In genomic region chr1:215475719-215476525, GRCh38 we compare ENCODE assay signal across 13 cellular contexts.
DNase-seq lines count a peak whose midpoint lies in the region; ATAC-seq and TF ChIP-seq lines count a peak whose summit lies in the region.
"Had no signal": no experiment of that assay in that cellular context is flagged by ENCODE, and none has a peak within 500 bp of the region (broad histone marks: within the 10 kb centered on the region; RNA-seq: fewer than 3 reads in every experiment).

No MANE protein-coding gene starts in this region.

- no peak overlapping the region for H3T11ph ChIP-seq in H9 (ENCODE audit: low read length)

- H3K79me1 ChIP-seq in H9 (ENCODE audit: insufficient read depth, low read depth, low read length, poor library complexity, severe bottlenecking): no peaks in the 10 kb centered on the region

- no peaks in the 10 kb centered on the region for H3K79me2 ChIP-seq in H9 (ENCODE audit: insufficient read depth, low read length)

- no peak overlapping the region for H2BK20ac ChIP-seq in H9 (ENCODE audit: low read depth, low read length, poor library complexity, severe bottlenecking)

- H2BK120ac ChIP-seq in H9 (ENCODE audit: low read depth, low read length, poor library complexity, severe bottlenecking): no peak overlapping the region

- ATAC-seq in HG02870 (IDR thresholded peaks at IDR 0.05; ENCODE audit: unreplicated experiment): no peak
- ATAC-seq: activated naive CD4-positive, alpha-beta T cell treated with anti-CD3 and anti-CD28 coated beads, Interleukin-2, amount 50 U/mL, for 72 hours had no signal

- no peak overlapping the region for H4K91ac ChIP-seq in H9 (ENCODE audit: insufficient read length, low read depth, low read length)

- no peak overlapping the region for H2BK15ac ChIP-seq in H9 (ENCODE audit: low read depth, low read length)

- no peak overlapping the region for H4K5ac ChIP-seq in H9 (ENCODE audit: insufficient read length, low read depth, low read length)

- H2AK5ac ChIP-seq in H9 (ENCODE audit: insufficient read length, low read length): no peak overlapping the region

- H4K20me1 ChIP-seq in H9 (ENCODE audit: control insufficient read depth, insufficient read depth, insufficient read length): no peaks in the 10 kb centered on the region

- no peaks in the 10 kb centered on the region for H3K4me1 Mint-ChIP-seq in H9

- H4K8ac ChIP-seq in H9 (replicated peaks; ENCODE audit: insufficient read length, low read depth, low read length): no peak overlapping the region

- H3K9me3 Mint-ChIP-seq in H9: peaks cover 6 to 11% of the 10 kb centered on the region in 2 experiments; a peak in 4 of 5 replicates

- no peak overlapping the region for H3K4me3 ChIP-seq in epithelial cell of esophagus (ENCODE audit: low read length)
- H3K4me3 ChIP-seq: skin epidermis, vagina had no signal

- H3K36me3 Mint-ChIP-seq in H9 (ENCODE audit: insufficient read depth in 1 of 3, low read depth in 3 of 3): peaks cover 2 to 5% (median 4%) of the 10 kb centered on the region in 3 experiments; a peak in 3 of 7 replicates

- H2BK12ac ChIP-seq in H9 (ENCODE audit: insufficient read length, low read depth, low read length): no peak overlapping the region

- H2AFZ ChIP-seq in H9 (ENCODE audit: low read length): no peak overlapping the region

- no peak overlapping the region for H3K4ac ChIP-seq in H9 (ENCODE audit: low read depth, low read length)

- H2BK5ac ChIP-seq in H9 (ENCODE audit: insufficient read length, low read length): no peak overlapping the region

- no peak for TF ChIP-seq CTCF in epithelial cell of esophagus (IDR thresholded peaks at IDR 0.05; ENCODE audit: insufficient read depth, low read depth, low read length, missing control alignments)
- TF ChIP-seq CTCF in H9 (conservative IDR thresholded peaks at IDR 0.05): no peak

- no peak overlapping the region for H3K14ac ChIP-seq in H9 (ENCODE audit: insufficient read depth, low read length)

- H3K9ac ChIP-seq in H9 (ENCODE audit: extremely low read depth, insufficient read length, low read length): no peak overlapping the region

- H3K4me1 ChIP-seq in H9 (ENCODE audit: insufficient read depth, low read length): no peaks in the 10 kb centered on the region
- H3K4me1 ChIP-seq: vagina had no signal

- H3K9me3 ChIP-seq in H9 (ENCODE audit: control insufficient read depth, low read depth, low read length): no peaks in the 10 kb centered on the region
- H3K9me3 ChIP-seq: vagina had no signal

- H3K23ac ChIP-seq in H9 (ENCODE audit: insufficient read length, low read depth, low read length): no peak overlapping the region

- H3K18ac ChIP-seq in H9 (ENCODE audit: insufficient read length, low read depth, low read length): no peak overlapping the region

- H3K4me3 Mint-ChIP-seq in H9: no peak overlapping the region

- peak; percentile 88 for DNase-seq in ELR (ENCODE audit: low read depth)
- DNase-seq in NCI-H69 (lab: John Stamatoyannopoulos, UW): peak; percentile 91
- peak; percentile 33 for DNase-seq in epithelial cell of esophagus (ENCODE audit: low read depth)
- DNase-seq in renal cortical epithelial cell (ENCODE audit: low read depth): peak; percentile 30
- DNase-seq in activated CD8-positive, alpha-beta memory T cell treated with anti-CD3 and anti-CD28 coated beads for 24 hours: no peak
- no peak for DNase-seq in activated CD4-positive, alpha-beta T cell treated with anti-CD3 and anti-CD28 coated beads, Interleukin-2, amount 50 U/mL, for 4 hours
- no peak for DNase-seq in H9
- DNase-seq: DMS 273 treated with DMSO at 0.1 percent for 48 hours; effector CD4-positive, alpha-beta T cell had no signal

- no peak overlapping the region for H3K56ac ChIP-seq in H9 (ENCODE audit: insufficient read length, low read depth, low read length)

- WGBS in H9 (ENCODE audit: extremely low coverage, insufficient read length, low lambda C conversion rate): no CpG with 5 or more reads among the region's 2 CpGs

- no peaks in the 10 kb centered on the region for H3K27me3 ChIP-seq in H9 (ENCODE audit: insufficient read depth, low read length)
- H3K27me3 ChIP-seq: vagina had no signal

- H3K27ac Mint-ChIP-seq in H9: no peak overlapping the region

- H3K4me2 ChIP-seq in H9 (ENCODE audit: insufficient read depth, insufficient read length, low read length): no peak overlapping the region

- no peaks in the 10 kb centered on the region for H3K23me2 ChIP-seq in H9 (ENCODE audit: insufficient read length, low read depth, low read length, poor library complexity, severe bottlenecking)

- no peaks in the 10 kb centered on the region for H3K27me3 Mint-ChIP-seq in H9 (ENCODE audit: low read depth)

- no peak overlapping the region for H3K27ac ChIP-seq in H9 (ENCODE audit: insufficient read length, low read depth, low read length)
- H3K27ac ChIP-seq: skin epidermis, vagina had no signal

Comparison
In these comparisons a context has a peak if more than half of its experiments do, and no peak if none do; other contexts are left out.
1. DNase-seq: peak in ELR (single experiment), NCI-H69 (single experiment), epithelial cell of esophagus (single experiment) and renal cortical epithelial cell (single experiment); none in activated CD8-positive, alpha-beta memory T cell treated with anti-CD3 and anti-CD28 coated beads for 24 hours (single experiment), activated CD4-positive, alpha-beta T cell treated with anti-CD3 and anti-CD28 coated beads, Interleukin-2, amount 50 U/mL, for 4 hours (0 of 2) and H9 (single experiment).